In the genomic region with DNA sequence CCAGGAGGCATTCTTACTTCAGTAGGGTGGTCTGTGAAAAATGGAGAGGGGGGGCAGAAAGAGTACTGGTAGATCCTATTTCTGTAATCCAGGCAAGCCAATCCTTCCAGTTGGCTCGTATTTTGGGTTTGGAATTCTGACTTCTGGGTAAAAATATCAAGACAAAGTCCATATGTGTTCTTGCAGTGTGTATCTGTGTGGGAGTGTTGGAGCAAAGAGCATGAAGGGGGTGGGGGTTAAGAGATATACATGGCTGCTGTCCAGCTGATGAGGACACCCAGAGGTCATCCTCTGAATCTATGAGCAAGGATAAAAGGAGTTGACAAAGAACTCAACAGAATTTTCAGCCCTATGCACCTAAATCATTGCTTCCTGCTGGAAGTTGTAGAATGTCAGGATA, we compare ENCODE assay signal across 27 cellular contexts.
"Had no signal": no experiment of that assay in that cellular context is flagged by ENCODE, and none has a peak within 500 bp of the region (broad histone marks: within the 10 kb centered on the region; RNA-seq: fewer than 3 reads in every experiment).

No MANE protein-coding gene starts in this region.

- DNase-seq: activated B cell treated with CpG ODN at 0.5 μM for 24 hours; activated CD4-positive, alpha-beta memory T cell treated with anti-CD3 and anti-CD28 coated beads, Interleukin-2, amount 10 ng/mL, durations not matched to agents 7 days and 5 days; activated CD4-positive, alpha-beta T cell treated with anti-CD3 and anti-CD28 coated beads for 1 hour; activated CD4-positive, alpha-beta T cell treated with anti-CD3 and anti-CD28 coated beads, Interleukin-2, amount 10 ng/mL, durations not matched to agents 7 days and 5 days; activated gamma-delta T cell; activated naive CD4-positive, alpha-beta T cell treated with anti-CD3 and anti-CD28 coated beads, Interleukin-2, amount 10 ng/mL, durations not matched to agents 7 days and 5 days; activated naive CD8-positive, alpha-beta T cell treated with anti-CD3 and anti-CD28 coated beads for 36 hours; activated T-cell treated with anti-CD3 and anti-CD28 coated beads for 4 hours; activated T-cell treated with anti-CD3 and anti-CD28 coated beads, Interleukin-2, amount 50 U/mL, for 48 hours; anterior cingulate cortex; NCI-H1092; NCI-H1417; NCI-H2029; NCI-H2107; NCI-H2171 treated with DMSO at 0.1 percent for 48 hours; NCI-H226; NCI-H526; NCI-H82; PC-9; SHP77 treated with DMSO at 0.1 percent for 48 hours; T-cell; T-helper 2 cell; T1000 had no signal

- H3K4me1 ChIP-seq: breast epithelium had no signal

- H3K9me3 ChIP-seq: breast epithelium had no signal

- H3K36me3 ChIP-seq: breast epithelium had no signal

- H3K4me3 Mint-ChIP-seq: activated B cell treated with CpG ODN at 0.5 μM for 24 hours; activated CD4-positive, alpha-beta memory T cell treated with anti-CD3 and anti-CD28 coated beads, Interleukin-2, amount 10 ng/mL, durations not matched to agents 7 days and 5 days; activated CD4-positive, alpha-beta T cell treated with anti-CD3 and anti-CD28 coated beads, Interleukin-2, amount 10 ng/mL, durations not matched to agents 7 days and 5 days; activated naive CD4-positive, alpha-beta T cell treated with anti-CD3 and anti-CD28 coated beads, Interleukin-2, amount 10 ng/mL, durations not matched to agents 7 days and 5 days; activated naive CD8-positive, alpha-beta T cell treated with anti-CD3 and anti-CD28 coated beads for 36 hours; activated T-helper 17 cell treated with anti-CD3 and anti-CD28 coated beads, Interleukin-2, amount 50 U/mL, for 72 hours; central memory CD8-positive, alpha-beta T cell; T-cell had no signal

- H3K9ac ChIP-seq: KMS-11 had no signal

- H3K4me3 ChIP-seq: breast epithelium, PC-9 had no signal

- H3K36me3 Mint-ChIP-seq: activated naive CD4-positive, alpha-beta T cell treated with anti-CD3 and anti-CD28 coated beads, Interleukin-2, amount 10 ng/mL, durations not matched to agents 7 days and 5 days; activated naive CD8-positive, alpha-beta T cell treated with anti-CD3 and anti-CD28 coated beads for 36 hours; T-cell had no signal

- H3K27me3 ChIP-seq: breast epithelium had no signal

- H3K27me3 Mint-ChIP-seq: activated B cell treated with CpG ODN at 0.5 μM for 24 hours; activated CD4-positive, alpha-beta memory T cell treated with anti-CD3 and anti-CD28 coated beads, Interleukin-2, amount 10 ng/mL, durations not matched to agents 7 days and 5 days; activated CD4-positive, alpha-beta T cell treated with anti-CD3 and anti-CD28 coated beads, Interleukin-2, amount 10 ng/mL, durations not matched to agents 7 days and 5 days; activated naive CD4-positive, alpha-beta T cell treated with anti-CD3 and anti-CD28 coated beads, Interleukin-2, amount 10 ng/mL, durations not matched to agents 7 days and 5 days; activated naive CD8-positive, alpha-beta T cell treated with anti-CD3 and anti-CD28 coated beads for 36 hours; activated T-helper 17 cell treated with anti-CD3 and anti-CD28 coated beads, Interleukin-2, amount 50 U/mL, for 72 hours; central memory CD8-positive, alpha-beta T cell; T-cell had no signal

- H3K27ac ChIP-seq: breast epithelium, KMS-11, PC-9 had no signal

- H3K9me3 Mint-ChIP-seq: activated B cell treated with CpG ODN at 0.5 μM for 24 hours; activated CD4-positive, alpha-beta memory T cell treated with anti-CD3 and anti-CD28 coated beads, Interleukin-2, amount 10 ng/mL, durations not matched to agents 7 days and 5 days; activated CD4-positive, alpha-beta T cell treated with anti-CD3 and anti-CD28 coated beads, Interleukin-2, amount 10 ng/mL, durations not matched to agents 7 days and 5 days; activated naive CD8-positive, alpha-beta T cell treated with anti-CD3 and anti-CD28 coated beads for 36 hours had no signal

- H3K27ac Mint-ChIP-seq: activated B cell treated with CpG ODN at 0.5 μM for 24 hours; activated CD4-positive, alpha-beta memory T cell treated with anti-CD3 and anti-CD28 coated beads, Interleukin-2, amount 10 ng/mL, durations not matched to agents 7 days and 5 days; activated CD4-positive, alpha-beta T cell treated with anti-CD3 and anti-CD28 coated beads, Interleukin-2, amount 10 ng/mL, durations not matched to agents 7 days and 5 days; activated naive CD4-positive, alpha-beta T cell treated with anti-CD3 and anti-CD28 coated beads, Interleukin-2, amount 10 ng/mL, durations not matched to agents 7 days and 5 days; activated naive CD8-positive, alpha-beta T cell treated with anti-CD3 and anti-CD28 coated beads for 36 hours; activated T-helper 17 cell treated with anti-CD3 and anti-CD28 coated beads, Interleukin-2, amount 50 U/mL, for 72 hours; T-cell had no signal

- ATAC-seq: activated T-helper 17 cell treated with anti-CD3 and anti-CD28 coated beads, Interleukin-2, amount 50 U/mL, for 72 hours; T-cell had no signal

- H3K4me1 Mint-ChIP-seq: activated B cell treated with CpG ODN at 0.5 μM for 24 hours; activated CD4-positive, alpha-beta memory T cell treated with anti-CD3 and anti-CD28 coated beads, Interleukin-2, amount 10 ng/mL, durations not matched to agents 7 days and 5 days; activated CD4-positive, alpha-beta T cell treated with anti-CD3 and anti-CD28 coated beads, Interleukin-2, amount 10 ng/mL, durations not matched to agents 7 days and 5 days; activated naive CD4-positive, alpha-beta T cell treated with anti-CD3 and anti-CD28 coated beads, Interleukin-2, amount 10 ng/mL, durations not matched to agents 7 days and 5 days; activated naive CD8-positive, alpha-beta T cell treated with anti-CD3 and anti-CD28 coated beads for 36 hours; activated T-helper 17 cell treated with anti-CD3 and anti-CD28 coated beads, Interleukin-2, amount 50 U/mL, for 72 hours; central memory CD8-positive, alpha-beta T cell; T-cell had no signal
